In genomic region chr14:50936882-50937281, GRCh38 we compare ENCODE assay signal across 1 cellular context.
TF ChIP-seq lines count a peak whose summit lies in the region.

No MANE protein-coding gene starts in this region.

TF ChIP-seq in IMR-90, 13 proteins besides CTCF, POLR2A, EP300 and RAD21:
- no peak for TF ChIP-seq CHD1 (IDR thresholded peaks at IDR 0.05; ENCODE audit: low read depth, low read length)
- TF ChIP-seq BHLHE40 (IDR thresholded peaks at IDR 0.05; ENCODE audit: low read depth, low read length), result no peak
- no peak for TF ChIP-seq NFE2L2 (IDR thresholded peaks at IDR 0.05; ENCODE audit: low read depth, low read length)
- no peak for TF ChIP-seq MXI1 (IDR thresholded peaks at IDR 0.05; ENCODE audit: borderline replicate concordance, low read depth, low read length)
- TF ChIP-seq SMC3 (IDR thresholded peaks at IDR 0.05; ENCODE audit: low read depth, low read length), result no peak
- TF ChIP-seq RFX5 (IDR thresholded peaks at IDR 0.05; ENCODE audit: low read depth, low read length), result no peak
- no peak for TF ChIP-seq MAZ (IDR thresholded peaks at IDR 0.05; ENCODE audit: borderline replicate concordance, low read depth, low read length)
- no peak for TF ChIP-seq FOS (IDR thresholded peaks at IDR 0.05; ENCODE audit: low read depth, low read length)
- TF ChIP-seq CEBPB (IDR thresholded peaks at IDR 0.05; ENCODE audit: low read depth, low read length), result no peak
- TF ChIP-seq MAFK (IDR thresholded peaks at IDR 0.05; ENCODE audit: low read depth, low read length), result no peak
- TF ChIP-seq, protein P1, sequence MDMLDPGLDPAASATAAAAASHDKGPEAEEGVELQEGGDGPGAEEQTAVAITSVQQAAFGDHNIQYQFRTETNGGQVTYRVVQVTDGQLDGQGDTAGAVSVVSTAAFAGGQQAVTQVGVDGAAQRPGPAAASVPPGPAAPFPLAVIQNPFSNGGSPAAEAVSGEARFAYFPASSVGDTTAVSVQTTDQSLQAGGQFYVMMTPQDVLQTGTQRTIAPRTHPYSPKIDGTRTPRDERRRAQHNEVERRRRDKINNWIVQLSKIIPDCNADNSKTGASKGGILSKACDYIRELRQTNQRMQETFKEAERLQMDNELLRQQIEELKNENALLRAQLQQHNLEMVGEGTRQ (IDR thresholded peaks at IDR 0.05; ENCODE audit: low read depth, low read length), result no peak
- no peak for TF ChIP-seq RCOR1 (IDR thresholded peaks at IDR 0.05; ENCODE audit: insufficient replicate concordance, low read length)
- TF ChIP-seq, protein P2, sequence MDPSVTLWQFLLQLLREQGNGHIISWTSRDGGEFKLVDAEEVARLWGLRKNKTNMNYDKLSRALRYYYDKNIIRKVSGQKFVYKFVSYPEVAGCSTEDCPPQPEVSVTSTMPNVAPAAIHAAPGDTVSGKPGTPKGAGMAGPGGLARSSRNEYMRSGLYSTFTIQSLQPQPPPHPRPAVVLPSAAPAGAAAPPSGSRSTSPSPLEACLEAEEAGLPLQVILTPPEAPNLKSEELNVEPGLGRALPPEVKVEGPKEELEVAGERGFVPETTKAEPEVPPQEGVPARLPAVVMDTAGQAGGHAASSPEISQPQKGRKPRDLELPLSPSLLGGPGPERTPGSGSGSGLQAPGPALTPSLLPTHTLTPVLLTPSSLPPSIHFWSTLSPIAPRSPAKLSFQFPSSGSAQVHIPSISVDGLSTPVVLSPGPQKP (IDR thresholded peaks at IDR 0.05; ENCODE audit: borderline replicate concordance, low read depth, low read length), result no peak
